13 cellular contexts compared by ENCODE assay signal in the genomic region with DNA sequence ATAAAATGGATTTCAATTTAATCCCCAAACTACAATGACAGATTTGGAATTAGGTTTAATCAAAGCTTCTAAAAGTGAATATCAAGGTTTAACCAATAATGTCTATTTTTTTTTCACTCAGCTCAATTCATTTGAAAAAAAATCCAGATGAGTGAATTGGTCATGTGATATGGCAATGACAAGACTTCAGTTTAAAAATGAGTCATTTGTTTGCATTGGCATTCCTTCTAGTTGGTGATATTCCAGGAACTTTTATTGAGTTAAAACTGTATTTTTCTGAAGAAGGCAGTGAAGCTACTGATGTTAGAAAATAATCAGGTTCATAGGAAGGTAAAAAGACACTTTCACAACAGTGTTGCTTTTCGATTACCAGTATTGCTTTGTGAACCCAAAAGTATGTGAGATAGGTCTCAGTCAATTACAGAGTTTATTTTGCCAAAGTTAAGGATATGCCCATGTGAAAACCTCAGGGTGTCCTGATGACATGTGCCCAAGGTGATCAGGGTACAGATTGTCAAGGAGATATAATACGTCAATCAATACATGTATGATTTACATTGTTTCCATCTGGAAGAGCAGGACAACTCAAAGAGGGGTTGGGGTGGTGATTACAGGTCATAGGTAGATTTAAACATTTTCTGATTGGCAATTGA.
DNase-seq lines count a peak whose midpoint lies in the region; ATAC-seq and TF ChIP-seq lines count a peak whose summit lies in the region.
"Had no signal": no experiment of that assay in that cellular context is flagged by ENCODE, and none has a peak within 500 bp of the region (broad histone marks: within the 10 kb centered on the region; RNA-seq: fewer than 3 reads in every experiment).

No MANE protein-coding gene starts in this region.

- H3K4me3 ChIP-seq in AG04450 (ENCODE audit: low read depth, low read length) (no peak overlapping the region), mammary epithelial cell (replicated peaks in 1 of 3; ENCODE audit: insufficient read depth in 1 of 3, low read depth in 2 of 3, low read length in 3 of 3) (no peak overlapping the region)

- no peaks in the 10 kb centered on the region for H3K36me3 ChIP-seq in mammary epithelial cell (ENCODE audit: insufficient read depth, low read length)

- CTCF ChIA-PET in AG04450 (lab: Charles Lee), result interaction anchor here (1.1 to 1.5 kb wide), 2 partner anchors 125 to 838 kb away, joined by 3 read pairs; no protein-coding TSS in a partner anchor
- CTCF ChIA-PET in mammary epithelial cell (lab: Charles Lee; ENCODE audit: low non-redundant PET), result no interaction called here

- ATAC-seq in HG03095 (IDR thresholded peaks at IDR 0.05; ENCODE audit: unreplicated experiment) (no peak), HG03196 (IDR thresholded peaks at IDR 0.05; ENCODE audit: unreplicated experiment) (no peak)
- ATAC-seq in activated CD4-positive, CD25-positive, alpha-beta regulatory T cell treated with anti-CD3 and anti-CD28 coated beads, Interleukin-2, amount 50 U/mL, for 24 hours, result no peak
- ATAC-seq: activated CD8-positive, alpha-beta T cell treated with anti-CD3 and anti-CD28 coated beads, Interleukin-2, amount 10 ng/mL, durations not matched to agents 7 days and 5 days had no signal

- H3K27ac ChIP-seq in AG04450 (ENCODE audit: low read depth, low read length) (no peak overlapping the region), mammary epithelial cell (ENCODE audit: insufficient read depth, low read depth, low read length) (no peak overlapping the region)

- TF ChIP-seq CTCF in AG04450 (IDR thresholded peaks at IDR 0.05; ENCODE audit: low read depth, low read length), result no peak
- no peak for TF ChIP-seq CTCF in mammary epithelial cell (conservative IDR thresholded peaks at IDR 0.05 in 1 of 2, IDR thresholded peaks at IDR 0.05 in 1 of 2; ENCODE audit: extremely low read depth in 1 of 2, insufficient read depth in 1 of 2, low read depth in 1 of 2, low read length in 2 of 2)

- 50% methylated on average over 2 of the region's 2 CpGs for WGBS in mammary epithelial cell (ENCODE audit: low coverage, missing lambda C conversion rate)

- peaks cover 15% of the 10 kb centered on the region for H3K4me1 ChIP-seq in mammary epithelial cell (ENCODE audit: insufficient read depth, low read length)

- H4K20me1 ChIP-seq in mammary epithelial cell (ENCODE audit: insufficient read depth, low read length), result no peaks in the 10 kb centered on the region

- in situ Hi-C loops in mammary epithelial cell (cut with MboI; ENCODE audit: low sequenced_read_pairs in 2 of 2), result no loop called here

- no peak overlapping the region for H3K9ac ChIP-seq in mammary epithelial cell (ENCODE audit: insufficient read depth, low read length)

- H3K9me3 ChIP-seq in AG04450 (ENCODE audit: control insufficient read depth, insufficient read depth, low read length) (no peaks in the 10 kb centered on the region), mammary epithelial cell (replicated peaks; ENCODE audit: insufficient read depth, low read length) (no peaks in the 10 kb centered on the region)

- dilution Hi-C loops in mammary epithelial cell (cut with HindIII; ENCODE audit: low sequenced_read_pairs), result no loop called here

- H3K79me2 ChIP-seq in mammary epithelial cell (ENCODE audit: insufficient read depth, low read length), result no peaks in the 10 kb centered on the region

- no TSS peak for BruUV-seq in mammary epithelial cell (replicated peaks; lab: Mats Ljungman, UMichigan)

- H3K4me2 ChIP-seq in mammary epithelial cell (ENCODE audit: insufficient read depth, low read depth, low read length), result no peak overlapping the region

- DNase-seq in AG04450 (ENCODE audit: low read depth, low spot score), result peak; percentile 37
- DNase-seq in HT-29 (ENCODE audit: low spot score), result peak; percentile 6
- peak; percentile 49 for DNase-seq in mammary epithelial cell
- peak; percentile 67 for DNase-seq in kidney tubule cell (ENCODE audit: low spot score)
- DNase-seq in NCI-H774 (lab: John Stamatoyannopoulos, UW), result no peak
- DNase-seq: activated CD8-positive, alpha-beta T cell treated with anti-CD3 and anti-CD28 coated beads, Interleukin-2, amount 10 ng/mL, durations not matched to agents 7 days and 5 days; activated effector memory CD4-positive, alpha-beta T cell treated with anti-CD3 and anti-CD28 coated beads, Interleukin-2, amount 50 U/mL, for 16 hours; central memory CD4-positive, alpha-beta T cell; GDM1; NCI-H226 had no signal

- intact Hi-C loops in mammary epithelial cell (cut with micrococcal nuclease), result loop anchor here (2.0 to 5.0 kb wide), 2 partner anchors 21 to 316 kb away; no protein-coding TSS in a partner anchor

- POLR2A ChIA-PET in AG04450 (lab: Yijun Ruan, JAX), result interaction anchor here (0.7 kb wide), 1 partner anchor 75 kb away, joined by 4 read pairs; no protein-coding TSS in a partner anchor

- H3K27me3 ChIP-seq in AG04450 (ENCODE audit: control insufficient read depth, insufficient read depth, low read length) (no peaks in the 10 kb centered on the region), mammary epithelial cell (ENCODE audit: insufficient read depth, low read length) (no peaks in the 10 kb centered on the region)

- H2AFZ ChIP-seq in mammary epithelial cell (ENCODE audit: low read depth, low read length), result no peak overlapping the region
